1 cellular context compared by ENCODE assay signal in the genomic region with DNA sequence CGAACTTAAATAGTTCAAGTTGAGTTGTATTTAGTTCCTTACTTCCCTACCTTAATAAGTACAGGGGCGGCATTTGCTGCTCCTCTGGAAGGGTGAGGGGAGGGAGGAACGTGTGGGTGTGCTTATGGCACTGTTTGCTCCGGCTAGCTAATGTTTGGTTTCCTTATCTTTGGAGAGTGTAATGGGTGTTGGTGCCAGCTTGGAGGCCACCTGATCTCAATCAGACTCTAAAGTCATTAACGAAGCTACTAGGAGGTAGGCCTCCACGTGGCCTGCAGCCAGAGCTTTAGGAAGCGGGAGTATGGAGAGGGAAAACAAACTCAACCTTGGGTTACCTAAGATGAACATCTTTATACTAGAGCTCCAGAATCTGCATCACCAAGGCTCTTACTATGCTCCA.
TF ChIP-seq lines count a peak whose summit lies in the region.

No MANE protein-coding gene starts in this region.

TF ChIP-seq in HepG2, 621 proteins besides CTCF, POLR2A, EP300 and RAD21 (continued from another document and continues in another):
- TF ChIP-seq ZNF407 (CRISPR knock-in tag; IDR thresholded peaks at IDR 0.05; ENCODE audit: not compliant biosample characterization) (no peak), HDAC1 (CRISPR knock-in tag; IDR thresholded peaks at IDR 0.05) (no peak), REST (IDR thresholded peaks at IDR 0.05; ENCODE audit: borderline replicate concordance in 1 of 2, low read depth in 1 of 2, low read length in 2 of 2) (no peak), ZNF430 (CRISPR knock-in tag; IDR thresholded peaks at IDR 0.05) (no peak), TGIF2 (CRISPR knock-in tag; IDR thresholded peaks at IDR 0.05) (no peak), ETV5 (CRISPR knock-in tag; IDR thresholded peaks at IDR 0.05; ENCODE audit: borderline replicate concordance) (no peak), NR1H2 (CRISPR knock-in tag; IDR thresholded peaks at IDR 0.05; ENCODE audit: borderline replicate concordance, low read depth) (no peak), ZNF781 (CRISPR knock-in tag; IDR thresholded peaks at IDR 0.05; ENCODE audit: borderline replicate concordance, not compliant biosample characterization) (no peak), ZNF280D (CRISPR knock-in tag; IDR thresholded peaks at IDR 0.05) (no peak), THAP7 (CRISPR knock-in tag; IDR thresholded peaks at IDR 0.05) (no peak), ZNF776 (CRISPR knock-in tag; IDR thresholded peaks at IDR 0.05) (no peak), FOXA3 (CRISPR knock-in tag; IDR thresholded peaks at IDR 0.05) (0 out of 2 replicates have a peak, but pooled peaks have one; percentile 11), ZBTB10 (CRISPR knock-in tag; IDR thresholded peaks at IDR 0.05; ENCODE audit: borderline replicate concordance) (no peak), ZBTB1 (CRISPR knock-in tag; IDR thresholded peaks at IDR 0.05; ENCODE audit: borderline replicate concordance) (no peak), ZNF235 (CRISPR knock-in tag; IDR thresholded peaks at IDR 0.05; ENCODE audit: borderline replicate concordance) (no peak), ZNF317 (CRISPR knock-in tag; IDR thresholded peaks at IDR 0.05) (no peak), RNF2 (conservative IDR thresholded peaks at IDR 0.05; ENCODE audit: low read depth) (no peak), MIXL1 (CRISPR knock-in tag; IDR thresholded peaks at IDR 0.05) (no peak), MYNN (CRISPR knock-in tag; IDR thresholded peaks at IDR 0.05; ENCODE audit: low read depth) (no peak), MAFF (IDR thresholded peaks at IDR 0.05; ENCODE audit: low read depth, low read length) (no peak), NFYB (CRISPR knock-in tag; IDR thresholded peaks at IDR 0.05) (no peak), TERF1 (CRISPR knock-in tag; IDR thresholded peaks at IDR 0.05) (no peak), TBX2 (CRISPR knock-in tag; IDR thresholded peaks at IDR 0.05; ENCODE audit: borderline replicate concordance) (peak; percentile 86), ZNF850 (CRISPR knock-in tag; conservative IDR thresholded peaks at IDR 0.05) (no peak), ZNF644 (CRISPR knock-in tag; IDR thresholded peaks at IDR 0.05; ENCODE audit: low read depth) (0 out of 2 replicates have a peak, but pooled peaks have one; percentile 53), PHF20 (CRISPR knock-in tag; IDR thresholded peaks at IDR 0.05) (no peak), ZFP36L1 (CRISPR knock-in tag; IDR thresholded peaks at IDR 0.05) (no peak), ZFP37 (CRISPR knock-in tag; IDR thresholded peaks at IDR 0.05; ENCODE audit: borderline replicate concordance) (no peak), SOX13 (IDR thresholded peaks at IDR 0.05) (no peak), SOX13 (CRISPR knock-in tag; conservative IDR thresholded peaks at IDR 0.05 in 1 of 2, IDR thresholded peaks at IDR 0.05 in 1 of 2) (peak in 1 of 2 experiments; percentile 47; a peak in 1 of 4 replicates)
- TF ChIP-seq, protein P1, sequence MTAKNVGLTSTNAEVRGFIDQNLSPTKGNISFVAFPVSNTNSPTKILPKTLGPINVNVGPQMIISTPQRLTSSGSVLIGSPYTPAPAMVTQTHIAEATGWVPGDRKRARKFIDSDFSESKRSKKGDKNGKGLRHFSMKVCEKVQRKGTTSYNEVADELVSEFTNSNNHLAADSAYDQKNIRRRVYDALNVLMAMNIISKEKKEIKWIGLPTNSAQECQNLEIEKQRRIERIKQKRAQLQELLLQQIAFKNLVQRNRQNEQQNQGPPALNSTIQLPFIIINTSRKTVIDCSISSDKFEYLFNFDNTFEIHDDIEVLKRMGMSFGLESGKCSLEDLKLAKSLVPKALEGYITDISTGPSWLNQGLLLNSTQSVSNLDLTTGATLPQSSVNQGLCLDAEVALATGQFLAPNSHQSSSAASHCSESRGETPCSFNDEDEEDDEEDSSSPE (CRISPR knock-in tag; IDR thresholded peaks at IDR 0.05), result peak; percentile 61; the same call in 1 of the 2 replicates
- TF ChIP-seq, protein P2, sequence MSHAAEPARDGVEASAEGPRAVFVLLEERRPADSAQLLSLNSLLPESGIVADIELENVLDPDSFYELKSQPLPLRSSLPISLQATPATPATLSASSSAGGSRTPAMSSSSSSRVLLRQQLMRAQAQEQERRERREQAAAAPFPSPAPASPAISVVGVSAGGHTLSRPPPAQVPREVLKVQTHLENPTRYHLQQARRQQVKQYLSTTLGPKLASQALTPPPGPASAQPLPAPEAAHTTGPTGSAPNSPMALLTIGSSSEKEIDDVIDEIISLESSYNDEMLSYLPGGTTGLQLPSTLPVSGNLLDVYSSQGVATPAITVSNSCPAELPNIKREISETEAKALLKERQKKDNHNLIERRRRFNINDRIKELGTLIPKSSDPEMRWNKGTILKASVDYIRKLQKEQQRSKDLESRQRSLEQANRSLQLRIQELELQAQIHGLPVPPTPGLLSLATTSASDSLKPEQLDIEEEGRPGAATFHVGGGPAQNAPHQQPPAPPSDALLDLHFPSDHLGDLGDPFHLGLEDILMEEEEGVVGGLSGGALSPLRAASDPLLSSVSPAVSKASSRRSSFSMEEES (CRISPR knock-in tag; IDR thresholded peaks at IDR 0.05), result 0 out of 2 replicates have a peak, but pooled peaks have one; percentile 17
